ENCODE assay signal across 8 cellular contexts in genomic region chr3:27591321-27591711, GRCh38.
A peak's percentile ranks its signal among the peaks of the same experiment; 100 is the strongest.
DNase-seq lines count a peak whose midpoint lies in the region; ATAC-seq, FAIRE-seq and TF ChIP-seq lines count a peak whose summit lies in the region.

No MANE protein-coding gene starts in this region.

- no peak for ATAC-seq in HG02973 (IDR thresholded peaks at IDR 0.05; ENCODE audit: unreplicated experiment)

- H2BK15ac ChIP-seq in H1 (ENCODE audit: low read length): 0 out of 2 replicates have a peak overlapping the region, but pooled peaks have one; percentile 14
- no peak overlapping the region for H2BK15ac ChIP-seq in neuronal stem cell (ENCODE audit: low read length)

- H3K23ac ChIP-seq in H1 (ENCODE audit: insufficient read length) (no peak overlapping the region), neuronal stem cell (ENCODE audit: low read depth, low read length, poor library complexity) (no peak overlapping the region)

- H3K4me3 ChIP-seq in OCI-LY7 (ENCODE audit: low read depth, low read length, poor library complexity, severe bottlenecking) (no peak overlapping the region), H1 (ENCODE audit: extremely low read depth in 1 of 4, insufficient read depth in 2 of 4, low read depth in 3 of 4, low read length in 4 of 4) (no peak overlapping the region), neuronal stem cell (ENCODE audit: low read length in 2 of 2) (no peak overlapping the region), MG63 (no peak overlapping the region)

- H3K9ac ChIP-seq in H1 (replicated peaks in 1 of 4; ENCODE audit: extremely low read depth in 1 of 4, low read depth in 3 of 4, low read length in 3 of 4) (no peak overlapping the region), neuronal stem cell (ENCODE audit: low read depth, low read length, poor library complexity) (no peak overlapping the region)

- H3K23me2 ChIP-seq in H1 (ENCODE audit: low read depth, low read length): no peaks in the 10 kb centered on the region

- WGBS in H1 (ENCODE audit: extremely low coverage in 1 of 2, insufficient coverage in 1 of 2, insufficient read length in 1 of 2, insufficient replicate concordance in 2 of 2, low coverage in 1 of 2, low lambda C conversion rate in 2 of 2, missing lambda C conversion rate in 1 of 2), 2 experiments: 56% methylated on average over 3 of the region's 3 CpGs; no CpG with 5 or more reads in 1 of the 2 experiments
- no CpG with 5 or more reads among the region's 3 CpGs for WGBS in neuronal stem cell (ENCODE audit: extremely low coverage in 2 of 2, insufficient read length in 2 of 2, insufficient replicate concordance in 1 of 2), 2 donors

- TF ChIP-seq EP300 in H1 (IDR thresholded peaks at IDR 0.05; ENCODE audit: borderline replicate concordance in 1 of 2, low read depth in 2 of 2, low read length in 2 of 2): no peak

- no peaks in the 10 kb centered on the region for H3K79me2 ChIP-seq in OCI-LY7 (ENCODE audit: insufficient read depth, low read depth, low read length)
- H3K79me2 ChIP-seq in H1 (ENCODE audit: control insufficient read depth in 1 of 2, insufficient read depth in 2 of 2, low read length in 2 of 2): no peaks in the 10 kb centered on the region

- H4K5ac ChIP-seq in H1 (ENCODE audit: insufficient read length, low read depth, low read length): no peak overlapping the region

- H3K9me3 Mint-ChIP-seq in CD14-positive monocyte: peaks cover 0 to 2% (median 0%) of the 10 kb centered on the region in 7 donors

- no peaks in the 10 kb centered on the region; a peak in 1 of 7 replicates for H3K27me3 ChIP-seq in H1 (replicated peaks in 1 of 4; ENCODE audit: control insufficient read depth in 3 of 4, extremely low read depth in 1 of 4, insufficient read depth in 3 of 4, low read length in 3 of 4)
- H3K27me3 ChIP-seq in neuronal stem cell (ENCODE audit: control insufficient read depth in 3 of 3, insufficient read depth in 3 of 3, low read depth in 1 of 3, low read length in 3 of 3): no peaks in the 10 kb centered on the region
- no peaks in the 10 kb centered on the region for H3K27me3 ChIP-seq in MG63

- H3K4me2 ChIP-seq in OCI-LY7 (ENCODE audit: low read length): no peak overlapping the region
- H3K4me2 ChIP-seq in H1 (ENCODE audit: insufficient read depth in 1 of 2, low read depth in 2 of 2, low read length in 2 of 2): no peak overlapping the region
- no peak overlapping the region for H3K4me2 ChIP-seq in neuronal stem cell (ENCODE audit: insufficient read depth, low read length, poor library complexity, severe bottlenecking)

- H3K27ac Mint-ChIP-seq in CD14-positive monocyte: peak overlapping the region; percentile 88 to 95 (median 92)

- H3K79me1 ChIP-seq in H1 (ENCODE audit: low read depth, low read length): no peaks in the 10 kb centered on the region
- no peaks in the 10 kb centered on the region for H3K79me1 ChIP-seq in neuronal stem cell (ENCODE audit: low read depth, low read length)

- H2BK20ac ChIP-seq in H1 (ENCODE audit: low read length): no peak overlapping the region

- no peaks in the 10 kb centered on the region for H3K9me2 ChIP-seq in OCI-LY7 (ENCODE audit: insufficient read depth, low read length)

- peak overlapping the region; percentile 80; the same call in 1 of the 2 replicates for H2AFZ ChIP-seq in OCI-LY7 (ENCODE audit: low read length)
- H2AFZ ChIP-seq in H1 (ENCODE audit: low read length): peak overlapping the region; percentile 88; the same call in 1 of the 2 replicates
- H2AFZ ChIP-seq in neuronal stem cell (ENCODE audit: low read length): peak overlapping the region; percentile 18

- H3K18ac ChIP-seq in H1 (ENCODE audit: extremely low read depth, low read length) (no peak overlapping the region), neuronal stem cell (ENCODE audit: low read length) (no peak overlapping the region)

- no peaks in the 10 kb centered on the region for H3K36me3 ChIP-seq in OCI-LY7 (ENCODE audit: insufficient read depth, low read length)
- H3K36me3 ChIP-seq in H1 (ENCODE audit: control insufficient read depth in 2 of 4, insufficient read depth in 4 of 4, low read length in 3 of 4): no peaks in the 10 kb centered on the region
- H3K36me3 ChIP-seq in neuronal stem cell (replicated peaks in 1 of 2; ENCODE audit: control insufficient read depth in 2 of 2, insufficient read depth in 2 of 2, low read length in 2 of 2): no peaks in the 10 kb centered on the region
- no peaks in the 10 kb centered on the region for H3K36me3 ChIP-seq in MG63

- POLR2A ChIA-PET in OCI-LY7 (lab: Charles Lee) (interaction anchor here (0.9 kb wide), 1 partner anchor 18 kb away, joined by 4 read pairs; no protein-coding TSS in a partner anchor), H1 (lab: Charles Lee; ENCODE audit: partially characterized antibody) (no interaction called here)

- no peak for TF ChIP-seq RAD21 in H1 (IDR thresholded peaks at IDR 0.05 in 1 of 2, conservative IDR thresholded peaks at IDR 0.05 in 1 of 2; ENCODE audit: low read depth in 2 of 2, low read length in 2 of 2)

- H3K4me1 Mint-ChIP-seq in CD14-positive monocyte: peaks cover 35% of the 10 kb centered on the region

- H3K36me3 Mint-ChIP-seq in CD14-positive monocyte: no peaks in the 10 kb centered on the region

- H3K4me3 Mint-ChIP-seq in CD14-positive monocyte: peak overlapping the region in 1 of 2 donors; percentile 61

- H3K4me1 ChIP-seq in OCI-LY7 (ENCODE audit: insufficient read depth, low read length, poor library complexity, severe bottlenecking) (peaks cover 5% of the 10 kb centered on the region), H1 (replicated peaks in 1 of 4; ENCODE audit: control insufficient read depth in 3 of 4, insufficient read depth in 4 of 4, low read length in 3 of 4) (peaks cover 0 to 13% (median 8%) of the 10 kb centered on the region in 4 experiments; a peak in 6 of 7 replicates), neuronal stem cell (ENCODE audit: control insufficient read depth in 2 of 2, insufficient read depth in 1 of 2, low read depth in 1 of 2, low read length in 2 of 2) (peaks cover 0 to 5% of the 10 kb centered on the region in 2 donors)

- no peak for TF ChIP-seq POLR2A in H1 (IDR thresholded peaks at IDR 0.05; ENCODE audit: control extremely low read depth in 1 of 2, low read depth in 2 of 2, low read length in 2 of 2)

- H4K20me1 ChIP-seq in OCI-LY7 (ENCODE audit: insufficient read depth, low read length) (no peaks in the 10 kb centered on the region), H1 (replicated peaks in 1 of 2; ENCODE audit: control insufficient read depth in 1 of 2, insufficient read depth in 2 of 2, low read length in 2 of 2) (no peaks in the 10 kb centered on the region)

- H3K9me3 ChIP-seq in OCI-LY7 (ENCODE audit: low read length): no peaks in the 10 kb centered on the region
- no peaks in the 10 kb centered on the region for H3K9me3 ChIP-seq in H1 (ENCODE audit: insufficient read depth in 2 of 2, low read depth in 1 of 2, low read length in 1 of 2)
- H3K9me3 ChIP-seq in neuronal stem cell (replicated peaks in 1 of 2; ENCODE audit: control insufficient read depth in 2 of 2, insufficient read depth in 1 of 2, low read depth in 1 of 2, low read length in 2 of 2): no peaks in the 10 kb centered on the region
- no peaks in the 10 kb centered on the region for H3K9me3 ChIP-seq in MG63

- no peak overlapping the region for H3K27ac ChIP-seq in OCI-LY7 (ENCODE audit: low read depth, low read length, poor library complexity, severe bottlenecking)
- no peak overlapping the region for H3K27ac ChIP-seq in H1 (ENCODE audit: low read depth, low read length)
- no peak overlapping the region for H3K27ac ChIP-seq in neuronal stem cell (replicated peaks; ENCODE audit: low read length)

- TF ChIP-seq CTCF in CD14-positive monocyte (IDR thresholded peaks at IDR 0.05) (no peak), OCI-LY7 (conservative IDR thresholded peaks at IDR 0.05; ENCODE audit: low read length) (no peak), H1 (IDR thresholded peaks at IDR 0.05; ENCODE audit: control extremely low read depth in 1 of 3, insufficient read depth in 1 of 3, low read depth in 1 of 3, low read length in 3 of 3) (no peak)

- no peak for FAIRE-seq in H1 (lab: Jason Lieb, UNC)

- H3K14ac ChIP-seq in H1 (ENCODE audit: insufficient read length) (no peak overlapping the region), neuronal stem cell (ENCODE audit: low read length) (no peak overlapping the region)

- H2BK120ac ChIP-seq in H1 (replicated peaks; ENCODE audit: low read depth, low read length) (no peak overlapping the region), neuronal stem cell (ENCODE audit: low read depth, low read length) (no peak overlapping the region)

- no peak overlapping the region for H4K91ac ChIP-seq in H1 (replicated peaks; ENCODE audit: insufficient read length, low read length)
- H4K91ac ChIP-seq in neuronal stem cell (ENCODE audit: low read depth, low read length, poor library complexity): no peak overlapping the region

- H2BK5ac ChIP-seq in H1 (ENCODE audit: low read depth, low read length) (no peak overlapping the region), neuronal stem cell (ENCODE audit: low read length) (no peak overlapping the region)

- intact Hi-C loops in CD14-positive monocyte (cut with micrococcal nuclease) (loop anchor here (5.0 to 10.0 kb wide), 3 partner anchors 39 to 57 kb away; no protein-coding TSS in a partner anchor), OCI-LY7 (cut with micrococcal nuclease; ENCODE audit: unreplicated experiment) (no loop called here)

- H3K56ac ChIP-seq in H1 (replicated peaks; ENCODE audit: insufficient read length, low read depth, low read length): no peak overlapping the region

- H2BK12ac ChIP-seq in H1 (ENCODE audit: low read depth, low read length): no peak overlapping the region
- H2BK12ac ChIP-seq in neuronal stem cell (ENCODE audit: low read length): no peak overlapping the region

- H3K27me3 Mint-ChIP-seq in CD14-positive monocyte (ENCODE audit: low read depth in 3 of 3): peaks cover 0 to 5% (median 1%) of the 10 kb centered on the region in 3 donors

- CTCF ChIA-PET in OCI-LY7 (lab: Charles Lee; ENCODE audit: unreplicated experiment): no interaction called here
- CTCF ChIA-PET in H1 (lab: Charles Lee; ENCODE audit: partially characterized antibody): interaction anchor here (0.9 to 1.5 kb wide), 4 partner anchors 10 to 55 kb away, joined by 3 to 5 read pairs (median 4); no protein-coding TSS in a partner anchor

- DNase-seq in CD14-positive monocyte (ENCODE audit: low spot score): no peak
- DNase-seq in OCI-LY7 (ENCODE audit: low spot score): no peak
- DNase-seq in H1 (ENCODE audit: low read depth in 1 of 2, low spot score in 2 of 2): no peak
- DNase-seq in neuronal stem cell (ENCODE audit: low spot score): no peak
- DNase-seq in MG63: no peak
- DNase-seq in NCI-H2107 (lab: John Stamatoyannopoulos, UW): no peak
- no peak for DNase-seq in ureter (ENCODE audit: low spot score)

- H4K8ac ChIP-seq in H1 (ENCODE audit: extremely low read depth, insufficient read depth, low read length) (no peak overlapping the region), neuronal stem cell (ENCODE audit: low read depth, low read length) (no peak overlapping the region)

- no TSS peak for BruUV-seq in OCI-LY7 (replicated peaks; lab: Mats Ljungman, UMichigan)

- H3K4ac ChIP-seq in H1 (replicated peaks; ENCODE audit: insufficient read length, low read depth, low read length) (no peak overlapping the region), neuronal stem cell (ENCODE audit: low read length) (no peak overlapping the region)

- no peak overlapping the region for H2AK5ac ChIP-seq in H1 (ENCODE audit: low read depth, low read length)
- no peak overlapping the region for H2AK5ac ChIP-seq in neuronal stem cell (ENCODE audit: low read depth, low read length)

Comparison
In these comparisons a context has a peak if more than half of its experiments do, and no peak if none do; other contexts are left out.
1. H2AFZ ChIP-seq: peak in every context shown above with its lines; median percentile 88 in H1; 80 in OCI-LY7; 18 in neuronal stem cell.